In the genomic region with DNA sequence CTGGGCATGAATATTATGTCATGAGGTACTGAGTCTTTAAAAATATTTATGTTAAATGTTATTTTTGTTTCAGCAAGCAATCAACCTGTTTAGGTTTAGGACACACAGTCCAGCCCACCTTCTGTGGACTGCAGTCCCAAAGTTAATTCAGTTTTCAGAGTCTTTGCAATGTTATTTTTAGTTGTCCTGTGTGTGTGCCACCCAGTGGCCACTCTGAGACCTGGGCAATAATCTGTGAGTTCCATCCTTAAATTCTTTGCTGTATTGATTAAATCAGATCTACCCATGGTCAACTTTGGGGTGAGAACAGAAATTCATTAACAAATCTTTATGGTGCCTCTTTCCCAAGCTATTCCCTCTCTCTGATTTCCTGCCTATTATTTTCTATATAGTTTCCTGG, we compare ENCODE assay signal across 1 cellular context.
TF ChIP-seq lines count a peak whose summit lies in the region.

No MANE protein-coding gene starts in this region.

TF ChIP-seq in WTC11, 78 proteins besides CTCF, POLR2A, EP300 and RAD21 (continued from another document):
- TF ChIP-seq ZNF425 (CRISPR knock-in tag; conservative IDR thresholded peaks at IDR 0.05) (no peak), ZNF263 (CRISPR knock-in tag; IDR thresholded peaks at IDR 0.05; ENCODE audit: low read depth) (no peak), RELA (CRISPR knock-in tag; IDR thresholded peaks at IDR 0.05; ENCODE audit: borderline replicate concordance) (no peak), GTF2I (CRISPR knock-in tag; conservative IDR thresholded peaks at IDR 0.05) (no peak), SMAD4 (CRISPR knock-in tag; IDR thresholded peaks at IDR 0.05) (no peak), IRF2 (CRISPR knock-in tag; IDR thresholded peaks at IDR 0.05; ENCODE audit: borderline replicate concordance, low read depth) (no peak)
- TF ChIP-seq, protein P1, sequence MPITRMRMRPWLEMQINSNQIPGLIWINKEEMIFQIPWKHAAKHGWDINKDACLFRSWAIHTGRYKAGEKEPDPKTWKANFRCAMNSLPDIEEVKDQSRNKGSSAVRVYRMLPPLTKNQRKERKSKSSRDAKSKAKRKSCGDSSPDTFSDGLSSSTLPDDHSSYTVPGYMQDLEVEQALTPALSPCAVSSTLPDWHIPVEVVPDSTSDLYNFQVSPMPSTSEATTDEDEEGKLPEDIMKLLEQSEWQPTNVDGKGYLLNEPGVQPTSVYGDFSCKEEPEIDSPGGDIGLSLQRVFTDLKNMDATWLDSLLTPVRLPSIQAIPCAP (CRISPR knock-in tag; IDR thresholded peaks at IDR 0.05): no peak
- TF ChIP-seq, protein P2, sequence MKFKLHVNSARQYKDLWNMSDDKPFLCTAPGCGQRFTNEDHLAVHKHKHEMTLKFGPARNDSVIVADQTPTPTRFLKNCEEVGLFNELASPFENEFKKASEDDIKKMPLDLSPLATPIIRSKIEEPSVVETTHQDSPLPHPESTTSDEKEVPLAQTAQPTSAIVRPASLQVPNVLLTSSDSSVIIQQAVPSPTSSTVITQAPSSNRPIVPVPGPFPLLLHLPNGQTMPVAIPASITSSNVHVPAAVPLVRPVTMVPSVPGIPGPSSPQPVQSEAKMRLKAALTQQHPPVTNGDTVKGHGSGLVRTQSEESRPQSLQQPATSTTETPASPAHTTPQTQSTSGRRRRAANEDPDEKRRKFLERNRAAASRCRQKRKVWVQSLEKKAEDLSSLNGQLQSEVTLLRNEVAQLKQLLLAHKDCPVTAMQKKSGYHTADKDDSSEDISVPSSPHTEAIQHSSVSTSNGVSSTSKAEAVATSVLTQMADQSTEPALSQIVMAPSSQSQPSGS (CRISPR knock-in tag; IDR thresholded peaks at IDR 0.05; ENCODE audit: borderline replicate concordance, low read depth): no peak
- TF ChIP-seq, protein P3, sequence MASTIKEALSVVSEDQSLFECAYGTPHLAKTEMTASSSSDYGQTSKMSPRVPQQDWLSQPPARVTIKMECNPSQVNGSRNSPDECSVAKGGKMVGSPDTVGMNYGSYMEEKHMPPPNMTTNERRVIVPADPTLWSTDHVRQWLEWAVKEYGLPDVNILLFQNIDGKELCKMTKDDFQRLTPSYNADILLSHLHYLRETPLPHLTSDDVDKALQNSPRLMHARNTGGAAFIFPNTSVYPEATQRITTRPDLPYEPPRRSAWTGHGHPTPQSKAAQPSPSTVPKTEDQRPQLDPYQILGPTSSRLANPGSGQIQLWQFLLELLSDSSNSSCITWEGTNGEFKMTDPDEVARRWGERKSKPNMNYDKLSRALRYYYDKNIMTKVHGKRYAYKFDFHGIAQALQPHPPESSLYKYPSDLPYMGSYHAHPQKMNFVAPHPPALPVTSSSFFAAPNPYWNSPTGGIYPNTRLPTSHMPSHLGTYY (CRISPR knock-in tag; IDR thresholded peaks at IDR 0.05): no peak
- TF ChIP-seq, protein P4, sequence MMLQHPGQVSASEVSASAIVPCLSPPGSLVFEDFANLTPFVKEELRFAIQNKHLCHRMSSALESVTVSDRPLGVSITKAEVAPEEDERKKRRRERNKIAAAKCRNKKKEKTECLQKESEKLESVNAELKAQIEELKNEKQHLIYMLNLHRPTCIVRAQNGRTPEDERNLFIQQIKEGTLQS (CRISPR knock-in tag; conservative IDR thresholded peaks at IDR 0.05): no peak
